Comparison of ENCODE assay signal across 8 cellular contexts in genomic region chr5:138874771-138875628, GRCh38. TPM values are rescaled to one million over a fixed set of nuclear protein-coding genes. Genes with fewer than 3 reads are reported as not detected.
DNase-seq lines count a peak whose midpoint lies in the region; ATAC-seq and TF ChIP-seq lines count a peak whose summit lies in the region.

A gene with protein sequence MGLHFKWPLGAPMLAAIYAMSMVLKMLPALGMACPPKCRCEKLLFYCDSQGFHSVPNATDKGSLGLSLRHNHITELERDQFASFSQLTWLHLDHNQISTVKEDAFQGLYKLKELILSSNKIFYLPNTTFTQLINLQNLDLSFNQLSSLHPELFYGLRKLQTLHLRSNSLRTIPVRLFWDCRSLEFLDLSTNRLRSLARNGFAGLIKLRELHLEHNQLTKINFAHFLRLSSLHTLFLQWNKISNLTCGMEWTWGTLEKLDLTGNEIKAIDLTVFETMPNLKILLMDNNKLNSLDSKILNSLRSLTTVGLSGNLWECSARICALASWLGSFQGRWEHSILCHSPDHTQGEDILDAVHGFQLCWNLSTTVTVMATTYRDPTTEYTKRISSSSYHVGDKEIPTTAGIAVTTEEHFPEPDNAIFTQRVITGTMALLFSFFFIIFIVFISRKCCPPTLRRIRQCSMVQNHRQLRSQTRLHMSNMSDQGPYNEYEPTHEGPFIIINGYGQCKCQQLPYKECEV (minus strand): TSS chr5:138875335. CDS start chr5:138874911, 424 bp downstream.

- H3K9me3 Mint-ChIP-seq in CD4-positive, alpha-beta T cell, result no peaks in the 10 kb centered on the region

- H3K4me1 Mint-ChIP-seq in CD4-positive, alpha-beta T cell (ENCODE audit: low read depth), result peaks cover 13% of the 10 kb centered on the region

- ATAC-seq in SK-N-SH treated with all-trans-retinoic acid at 6 μM for 48 hours (peak; percentile 71), GM21619 (IDR thresholded peaks at IDR 0.05; ENCODE audit: unreplicated experiment) (no peak)
- ATAC-seq in CD4-positive, alpha-beta T cell (ENCODE audit: poor library complexity), result no peak

- in situ Hi-C loops in KBM-7 (cut with MboI; ENCODE audit: low pct_unique_long_range_greater_than_20kb, low sequenced_read_pairs), result no loop called here

- POLR2A ChIA-PET in CD4-positive, alpha-beta T cell (lab: Charles Lee), result interaction anchor here (0.8 kb wide), 1 partner anchor 8 kb away, joined by 3 read pairs; no protein-coding TSS in a partner anchor

- TF ChIP-seq CTCF in fibroblast of villous mesenchyme (IDR thresholded peaks at IDR 0.05; ENCODE audit: insufficient read depth, low read depth, low read length) (no peak), right atrium auricular region (IDR thresholded peaks at IDR 0.05) (no peak)
- TF ChIP-seq CTCF in CD4-positive, alpha-beta T cell (IDR thresholded peaks at IDR 0.05), result no peak

- H3K4me3 ChIP-seq in fibroblast of villous mesenchyme (ENCODE audit: low read depth, low read length), result peak within 1 kb of the TSS; percentile 40
- H3K4me3 ChIP-seq in rectal smooth muscle tissue (ENCODE audit: low read length), result peak within 1 kb of the TSS; percentile 63
- no peak within 1 kb of the TSS for H3K4me3 ChIP-seq in right atrium auricular region

- no peak within 1 kb of the TSS for H3K27ac Mint-ChIP-seq in CD4-positive, alpha-beta T cell

- H3K4me1 ChIP-seq in rectal smooth muscle tissue (ENCODE audit: control insufficient read depth, insufficient read depth, low read length), result peaks cover 6% of the 10 kb centered on the region
- H3K4me1 ChIP-seq in right atrium auricular region, result peaks cover 0 to 57% of the 10 kb centered on the region in 2 donors

- H3K36me3 ChIP-seq in rectal smooth muscle tissue (ENCODE audit: control insufficient read depth, insufficient read depth, low read length) (no peaks in the 10 kb centered on the region), right atrium auricular region (no peaks in the 10 kb centered on the region)

- intact Hi-C loops in CD4-positive, alpha-beta T cell (cut with DNase I, micrococcal nuclease), result loop anchor here in 1 of 2 experiments (5.0 kb wide), 1 partner anchor 387 kb away; no protein-coding TSS in a partner anchor

- no peak within 1 kb of the TSS for H3K4me3 Mint-ChIP-seq in CD4-positive, alpha-beta T cell

- DNase-seq in ELR (ENCODE audit: low read depth), result peak; percentile 93
- DNase-seq in fibroblast of villous mesenchyme (ENCODE audit: low read depth), result peak; percentile 92
- DNase-seq in KBM-7, result no peak
- no peak for DNase-seq in CD4-positive, alpha-beta T cell
- DNase-seq in right atrium auricular region (ENCODE audit: low spot score), result no peak

- no peaks in the 10 kb centered on the region for H3K9me3 ChIP-seq in CD4-positive, alpha-beta T cell (ENCODE audit: control insufficient read depth, low read length)
- no peaks in the 10 kb centered on the region for H3K9me3 ChIP-seq in right atrium auricular region

- CTCF ChIA-PET in CD4-positive, alpha-beta T cell (lab: Charles Lee), result no interaction called here

- no peak within 1 kb of the TSS for H3K9ac ChIP-seq in rectal smooth muscle tissue (ENCODE audit: low read length)

- H3K27ac ChIP-seq in rectal smooth muscle tissue (ENCODE audit: low read depth, low read length) (peak within 1 kb of the TSS; percentile 40), right atrium auricular region (no peak within 1 kb of the TSS)
- H3K27ac ChIP-seq in CD4-positive, alpha-beta T cell (ENCODE audit: low read depth, low read length), result no peak within 1 kb of the TSS

- no peaks in the 10 kb centered on the region for H3K36me3 Mint-ChIP-seq in CD4-positive, alpha-beta T cell (ENCODE audit: low read depth)

- H3K27me3 Mint-ChIP-seq in CD4-positive, alpha-beta T cell, result peaks cover 33% of the 10 kb centered on the region

- H3K27me3 ChIP-seq in rectal smooth muscle tissue (ENCODE audit: control insufficient read depth, insufficient read depth, low read length) (no peaks in the 10 kb centered on the region), right atrium auricular region (no peaks in the 10 kb centered on the region)
- H3K27me3 ChIP-seq in CD4-positive, alpha-beta T cell (ENCODE audit: control insufficient read depth, insufficient read depth, low read length), result peaks cover 7% of the 10 kb centered on the region

TF ChIP-seq in SK-N-SH treated with all-trans-retinoic acid at 6 μM for 48 hours, 23 proteins besides CTCF, POLR2A, EP300 and RAD21:
- TF ChIP-seq PPARA (CRISPR knock-in tag; IDR thresholded peaks at IDR 0.05; ENCODE audit: borderline replicate concordance), result no peak
- TF ChIP-seq ZNF565 (CRISPR knock-in tag; conservative IDR thresholded peaks at IDR 0.05; ENCODE audit: low read depth), result no peak
- TF ChIP-seq CSDC2 (CRISPR knock-in tag; IDR thresholded peaks at IDR 0.05), result no peak
- TF ChIP-seq TSHZ2 (CRISPR knock-in tag; IDR thresholded peaks at IDR 0.05), result no peak
- no peak for TF ChIP-seq ZNF8 (CRISPR knock-in tag; IDR thresholded peaks at IDR 0.05)
- no peak for TF ChIP-seq SNAI2 (CRISPR knock-in tag; IDR thresholded peaks at IDR 0.05)
- TF ChIP-seq TOX (CRISPR knock-in tag; IDR thresholded peaks at IDR 0.05; ENCODE audit: borderline replicate concordance), result no peak
- no peak for TF ChIP-seq GLIS3 (CRISPR knock-in tag; IDR thresholded peaks at IDR 0.05)
- TF ChIP-seq OSR1 (CRISPR knock-in tag; IDR thresholded peaks at IDR 0.05), result no peak
- no peak for TF ChIP-seq CSRNP3 (CRISPR knock-in tag; IDR thresholded peaks at IDR 0.05)
- TF ChIP-seq ESRRG (CRISPR knock-in tag; IDR thresholded peaks at IDR 0.05), result no peak
- TF ChIP-seq CREB5 (CRISPR knock-in tag; IDR thresholded peaks at IDR 0.05; ENCODE audit: low read depth), result no peak
- TF ChIP-seq TCF4 (CRISPR knock-in tag; IDR thresholded peaks at IDR 0.05; ENCODE audit: borderline replicate concordance), result no peak
- no peak for TF ChIP-seq ZFP3 (CRISPR knock-in tag; IDR thresholded peaks at IDR 0.05)
- TF ChIP-seq ARNTL (CRISPR knock-in tag; IDR thresholded peaks at IDR 0.05; ENCODE audit: borderline replicate concordance, low read depth), result no peak
- TF ChIP-seq BACH2 (CRISPR knock-in tag; IDR thresholded peaks at IDR 0.05; ENCODE audit: borderline replicate concordance), result no peak

RNA-seq across cellular contexts. Expression of the gene that starts here (rescaled TPM):
- under 0.01 and 0.32 TPM in 2 replicates for total RNA-seq in fibroblast of villous mesenchyme
- total RNA-seq in CD4-positive, alpha-beta T cell, result under 1 TPM; 0.03 to 0.22 TPM
- total RNA-seq in right atrium auricular region, result not detected

Comparison
In these comparisons a context has a peak if more than half of its experiments do, and no peak if none do; other contexts are left out.
1. Peak in DNase-seq and H3K4me3 ChIP-seq in fibroblast of villous mesenchyme; RNA of the gene not detected or under 1 TPM.